ENCODE assay signal across 1 cellular context in the genomic region with DNA sequence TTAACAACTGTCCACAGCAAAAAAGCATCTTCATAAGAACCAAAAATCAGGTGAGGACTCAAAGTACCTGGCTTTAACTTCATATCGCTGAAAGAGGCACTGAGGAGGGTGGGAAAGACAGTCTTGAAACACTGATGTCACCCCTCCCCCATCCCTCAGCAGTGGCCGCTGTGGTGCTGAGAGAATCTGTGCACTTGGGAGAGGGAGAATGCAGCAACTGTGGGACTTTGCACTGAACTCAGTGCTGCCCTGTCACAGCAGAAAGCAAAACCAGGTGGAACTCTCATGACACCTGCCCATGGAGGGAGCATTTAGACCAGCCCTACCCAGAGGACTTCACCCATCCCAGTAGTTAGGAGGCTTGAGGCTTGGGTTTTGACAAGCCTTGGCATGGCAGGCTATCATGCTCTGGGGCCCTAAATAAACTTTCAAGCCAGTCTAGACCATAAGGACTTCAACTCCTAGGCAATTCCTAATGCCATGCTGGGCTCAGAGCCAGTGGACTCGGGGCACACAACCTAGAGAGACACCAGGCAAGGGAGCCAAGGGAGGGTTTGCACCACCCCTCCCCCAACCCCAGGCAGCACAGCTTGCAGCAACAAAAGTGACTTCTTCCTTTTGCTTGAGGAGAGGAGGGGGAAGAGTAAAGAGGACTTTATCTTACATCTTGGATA.
TF ChIP-seq lines count a peak whose summit lies in the region.

No MANE protein-coding gene starts in this region.

TF ChIP-seq in HepG2, 621 proteins besides CTCF, POLR2A, EP300 and RAD21 (continued from another document and continues in another):
- TF ChIP-seq ZNF75D (CRISPR knock-in tag; IDR thresholded peaks at IDR 0.05; ENCODE audit: borderline replicate concordance) (no peak), ZNF282 (IDR thresholded peaks at IDR 0.05; ENCODE audit: partially characterized antibody) (no peak), ZNF552 (CRISPR knock-in tag; IDR thresholded peaks at IDR 0.05; ENCODE audit: borderline replicate concordance) (no peak), RFX3 (CRISPR knock-in tag; IDR thresholded peaks at IDR 0.05) (no peak), MAFF (IDR thresholded peaks at IDR 0.05; ENCODE audit: low read depth, low read length) (no peak), ZNF614 (CRISPR knock-in tag; IDR thresholded peaks at IDR 0.05; ENCODE audit: borderline replicate concordance) (0 out of 2 replicates have a peak, but pooled peaks have one; percentile 44), ZNF772 (CRISPR knock-in tag; IDR thresholded peaks at IDR 0.05) (no peak), ASH2L (IDR thresholded peaks at IDR 0.05; ENCODE audit: insufficient read length, low read depth, low read length) (peak; percentile 57), ZNF619 (CRISPR knock-in tag; IDR thresholded peaks at IDR 0.05) (no peak), ZSCAN30 (CRISPR knock-in tag; IDR thresholded peaks at IDR 0.05) (no peak), MEF2D (CRISPR knock-in tag; IDR thresholded peaks at IDR 0.05) (no peak), CCDC6 (CRISPR knock-in tag; IDR thresholded peaks at IDR 0.05) (no peak), TSC22D2 (CRISPR knock-in tag; IDR thresholded peaks at IDR 0.05; ENCODE audit: borderline replicate concordance) (no peak), CBX1 (IDR thresholded peaks at IDR 0.05; ENCODE audit: low read depth) (no peak), ZNF792 (CRISPR knock-in tag; IDR thresholded peaks at IDR 0.05) (no peak), SMC3 (IDR thresholded peaks at IDR 0.05; ENCODE audit: low read length) (no peak), ETV5 (CRISPR knock-in tag; IDR thresholded peaks at IDR 0.05; ENCODE audit: borderline replicate concordance) (no peak), ATAD3A (CRISPR knock-in tag; IDR thresholded peaks at IDR 0.05) (no peak), MED13 (CRISPR knock-in tag; IDR thresholded peaks at IDR 0.05) (no peak), ZNF550 (CRISPR knock-in tag; IDR thresholded peaks at IDR 0.05; ENCODE audit: borderline replicate concordance) (no peak), CHD2 (IDR thresholded peaks at IDR 0.05; ENCODE audit: low read depth, low read length) (no peak), MED8 (CRISPR knock-in tag; IDR thresholded peaks at IDR 0.05; ENCODE audit: insufficient replicate concordance) (no peak), PTBP1 (IDR thresholded peaks at IDR 0.05; ENCODE audit: low read depth, low read length, poor library complexity, severe bottlenecking) (no peak), TEF (CRISPR knock-in tag; IDR thresholded peaks at IDR 0.05) (no peak), ZNF138 (CRISPR knock-in tag; IDR thresholded peaks at IDR 0.05; ENCODE audit: low read depth) (no peak), SALL2 (CRISPR knock-in tag; IDR thresholded peaks at IDR 0.05) (no peak), CEBPZ (IDR thresholded peaks at IDR 0.05; ENCODE audit: low read length) (no peak), MEIS2 (CRISPR knock-in tag; IDR thresholded peaks at IDR 0.05) (no peak), TOE1 (CRISPR knock-in tag; IDR thresholded peaks at IDR 0.05) (no peak), NR2C2 (CRISPR knock-in tag; IDR thresholded peaks at IDR 0.05; ENCODE audit: borderline replicate concordance) (no peak), ZNF205 (CRISPR knock-in tag; IDR thresholded peaks at IDR 0.05) (no peak), ZNF33B (CRISPR knock-in tag; IDR thresholded peaks at IDR 0.05) (no peak), CHCHD3 (CRISPR knock-in tag; IDR thresholded peaks at IDR 0.05) (no peak), ZNF253 (CRISPR knock-in tag; IDR thresholded peaks at IDR 0.05; ENCODE audit: borderline replicate concordance) (no peak), ZXDC (CRISPR knock-in tag; IDR thresholded peaks at IDR 0.05) (no peak), PAF1 (CRISPR knock-in tag; IDR thresholded peaks at IDR 0.05) (no peak), ZNF350 (CRISPR knock-in tag; IDR thresholded peaks at IDR 0.05; ENCODE audit: borderline replicate concordance, low read depth) (no peak), HMG20B (CRISPR knock-in tag; conservative IDR thresholded peaks at IDR 0.05) (no peak), ZSCAN31 (CRISPR knock-in tag; IDR thresholded peaks at IDR 0.05; ENCODE audit: low read depth) (no peak), ZFP41 (CRISPR knock-in tag; IDR thresholded peaks at IDR 0.05; ENCODE audit: borderline replicate concordance) (no peak), FOXK1 (CRISPR knock-in tag; IDR thresholded peaks at IDR 0.05; ENCODE audit: borderline replicate concordance, low read depth) (no peak), TBX2 (CRISPR knock-in tag; IDR thresholded peaks at IDR 0.05; ENCODE audit: borderline replicate concordance) (no peak)
- TF ChIP-seq, protein P1, sequence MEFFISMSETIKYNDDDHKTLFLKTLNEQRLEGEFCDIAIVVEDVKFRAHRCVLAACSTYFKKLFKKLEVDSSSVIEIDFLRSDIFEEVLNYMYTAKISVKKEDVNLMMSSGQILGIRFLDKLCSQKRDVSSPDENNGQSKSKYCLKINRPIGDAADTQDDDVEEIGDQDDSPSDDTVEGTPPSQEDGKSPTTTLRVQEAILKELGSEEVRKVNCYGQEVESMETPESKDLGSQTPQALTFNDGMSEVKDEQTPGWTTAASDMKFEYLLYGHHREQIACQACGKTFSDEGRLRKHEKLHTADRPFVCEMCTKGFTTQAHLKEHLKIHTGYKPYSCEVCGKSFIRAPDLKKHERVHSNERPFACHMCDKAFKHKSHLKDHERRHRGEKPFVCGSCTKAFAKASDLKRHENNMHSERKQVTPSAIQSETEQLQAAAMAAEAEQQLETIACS (CRISPR knock-in tag; IDR thresholded peaks at IDR 0.05): no peak
- TF ChIP-seq, protein P2, sequence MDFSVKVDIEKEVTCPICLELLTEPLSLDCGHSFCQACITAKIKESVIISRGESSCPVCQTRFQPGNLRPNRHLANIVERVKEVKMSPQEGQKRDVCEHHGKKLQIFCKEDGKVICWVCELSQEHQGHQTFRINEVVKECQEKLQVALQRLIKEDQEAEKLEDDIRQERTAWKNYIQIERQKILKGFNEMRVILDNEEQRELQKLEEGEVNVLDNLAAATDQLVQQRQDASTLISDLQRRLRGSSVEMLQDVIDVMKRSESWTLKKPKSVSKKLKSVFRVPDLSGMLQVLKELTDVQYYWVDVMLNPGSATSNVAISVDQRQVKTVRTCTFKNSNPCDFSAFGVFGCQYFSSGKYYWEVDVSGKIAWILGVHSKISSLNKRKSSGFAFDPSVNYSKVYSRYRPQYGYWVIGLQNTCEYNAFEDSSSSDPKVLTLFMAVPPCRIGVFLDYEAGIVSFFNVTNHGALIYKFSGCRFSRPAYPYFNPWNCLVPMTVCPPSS (IDR thresholded peaks at IDR 0.05): no peak
- TF ChIP-seq, protein P3, sequence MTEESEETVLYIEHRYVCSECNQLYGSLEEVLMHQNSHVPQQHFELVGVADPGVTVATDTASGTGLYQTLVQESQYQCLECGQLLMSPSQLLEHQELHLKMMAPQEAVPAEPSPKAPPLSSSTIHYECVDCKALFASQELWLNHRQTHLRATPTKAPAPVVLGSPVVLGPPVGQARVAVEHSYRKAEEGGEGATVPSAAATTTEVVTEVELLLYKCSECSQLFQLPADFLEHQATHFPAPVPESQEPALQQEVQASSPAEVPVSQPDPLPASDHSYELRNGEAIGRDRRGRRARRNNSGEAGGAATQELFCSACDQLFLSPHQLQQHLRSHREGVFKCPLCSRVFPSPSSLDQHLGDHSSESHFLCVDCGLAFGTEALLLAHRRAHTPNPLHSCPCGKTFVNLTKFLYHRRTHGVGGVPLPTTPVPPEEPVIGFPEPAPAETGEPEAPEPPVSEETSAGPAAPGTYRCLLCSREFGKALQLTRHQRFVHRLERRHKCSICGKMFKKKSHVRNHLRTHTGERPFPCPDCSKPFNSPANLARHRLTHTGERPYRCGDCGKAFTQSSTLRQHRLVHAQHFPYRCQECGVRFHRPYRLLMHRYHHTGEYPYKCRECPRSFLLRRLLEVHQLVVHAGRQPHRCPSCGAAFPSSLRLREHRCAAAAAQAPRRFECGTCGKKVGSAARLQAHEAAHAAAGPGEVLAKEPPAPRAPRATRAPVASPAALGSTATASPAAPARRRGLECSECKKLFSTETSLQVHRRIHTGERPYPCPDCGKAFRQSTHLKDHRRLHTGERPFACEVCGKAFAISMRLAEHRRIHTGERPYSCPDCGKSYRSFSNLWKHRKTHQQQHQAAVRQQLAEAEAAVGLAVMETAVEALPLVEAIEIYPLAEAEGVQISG (CRISPR knock-in tag; IDR thresholded peaks at IDR 0.05): peak; percentile 21; the same call in 1 of the 2 replicates
- TF ChIP-seq, protein P4, sequence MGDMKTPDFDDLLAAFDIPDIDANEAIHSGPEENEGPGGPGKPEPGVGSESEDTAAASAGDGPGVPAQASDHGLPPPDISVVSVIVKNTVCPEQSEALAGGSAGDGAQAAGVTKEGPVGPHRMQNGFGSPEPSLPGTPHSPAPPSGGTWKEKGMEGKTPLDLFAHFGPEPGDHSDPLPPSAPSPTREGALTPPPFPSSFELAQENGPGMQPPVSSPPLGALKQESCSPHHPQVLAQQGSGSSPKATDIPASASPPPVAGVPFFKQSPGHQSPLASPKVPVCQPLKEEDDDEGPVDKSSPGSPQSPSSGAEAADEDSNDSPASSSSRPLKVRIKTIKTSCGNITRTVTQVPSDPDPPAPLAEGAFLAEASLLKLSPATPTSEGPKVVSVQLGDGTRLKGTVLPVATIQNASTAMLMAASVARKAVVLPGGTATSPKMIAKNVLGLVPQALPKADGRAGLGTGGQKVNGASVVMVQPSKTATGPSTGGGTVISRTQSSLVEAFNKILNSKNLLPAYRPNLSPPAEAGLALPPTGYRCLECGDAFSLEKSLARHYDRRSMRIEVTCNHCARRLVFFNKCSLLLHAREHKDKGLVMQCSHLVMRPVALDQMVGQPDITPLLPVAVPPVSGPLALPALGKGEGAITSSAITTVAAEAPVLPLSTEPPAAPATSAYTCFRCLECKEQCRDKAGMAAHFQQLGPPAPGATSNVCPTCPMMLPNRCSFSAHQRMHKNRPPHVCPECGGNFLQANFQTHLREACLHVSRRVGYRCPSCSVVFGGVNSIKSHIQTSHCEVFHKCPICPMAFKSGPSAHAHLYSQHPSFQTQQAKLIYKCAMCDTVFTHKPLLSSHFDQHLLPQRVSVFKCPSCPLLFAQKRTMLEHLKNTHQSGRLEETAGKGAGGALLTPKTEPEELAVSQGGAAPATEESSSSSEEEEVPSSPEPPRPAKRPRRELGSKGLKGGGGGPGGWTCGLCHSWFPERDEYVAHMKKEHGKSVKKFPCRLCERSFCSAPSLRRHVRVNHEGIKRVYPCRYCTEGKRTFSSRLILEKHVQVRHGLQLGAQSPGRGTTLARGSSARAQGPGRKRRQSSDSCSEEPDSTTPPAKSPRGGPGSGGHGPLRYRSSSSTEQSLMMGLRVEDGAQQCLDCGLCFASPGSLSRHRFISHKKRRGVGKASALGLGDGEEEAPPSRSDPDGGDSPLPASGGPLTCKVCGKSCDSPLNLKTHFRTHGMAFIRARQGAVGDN (CRISPR knock-in tag; IDR thresholded peaks at IDR 0.05): peak; percentile 40
- TF ChIP-seq, protein P5, sequence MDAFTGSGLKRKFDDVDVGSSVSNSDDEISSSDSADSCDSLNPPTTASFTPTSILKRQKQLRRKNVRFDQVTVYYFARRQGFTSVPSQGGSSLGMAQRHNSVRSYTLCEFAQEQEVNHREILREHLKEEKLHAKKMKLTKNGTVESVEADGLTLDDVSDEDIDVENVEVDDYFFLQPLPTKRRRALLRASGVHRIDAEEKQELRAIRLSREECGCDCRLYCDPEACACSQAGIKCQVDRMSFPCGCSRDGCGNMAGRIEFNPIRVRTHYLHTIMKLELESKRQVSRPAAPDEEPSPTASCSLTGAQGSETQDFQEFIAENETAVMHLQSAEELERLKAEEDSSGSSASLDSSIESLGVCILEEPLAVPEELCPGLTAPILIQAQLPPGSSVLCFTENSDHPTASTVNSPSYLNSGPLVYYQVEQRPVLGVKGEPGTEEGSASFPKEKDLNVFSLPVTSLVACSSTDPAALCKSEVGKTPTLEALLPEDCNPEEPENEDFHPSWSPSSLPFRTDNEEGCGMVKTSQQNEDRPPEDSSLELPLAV (CRISPR knock-in tag; conservative IDR thresholded peaks at IDR 0.05; ENCODE audit: low read depth): no peak
